18 cellular contexts compared by ENCODE assay signal in genomic region chr3:195047536-195047935, GRCh38.
"Had no signal": no experiment of that assay in that cellular context is flagged by ENCODE, and none has a peak within 500 bp of the region (broad histone marks: within the 10 kb centered on the region; RNA-seq: fewer than 3 reads in every experiment).

No MANE protein-coding gene starts in this region.

- H3K4me1 ChIP-seq: esophagus muscularis mucosa, heart right ventricle, left lung, lower lobe of right lung had no signal

- H3K36me3 ChIP-seq: esophagus muscularis mucosa, heart right ventricle, left lung, lower lobe of right lung had no signal

- FAIRE-seq: colon, frontal cortex, islet of Langerhans, keratinocyte had no signal

- H3K4me3 ChIP-seq: coronary artery, dorsolateral prefrontal cortex, esophagus muscularis mucosa, heart right ventricle, left lung, lower lobe of right lung, mucosa of descending colon had no signal

- H3K27ac ChIP-seq: coronary artery, dorsolateral prefrontal cortex, esophagus muscularis mucosa, foreskin keratinocyte, left lung, lower lobe of right lung had no signal

- ATAC-seq: foreskin keratinocyte, left cardiac atrium, left lung, lower lobe of right lung, mucosa of descending colon had no signal

- DNase-seq: effector CD4-positive, alpha-beta T cell; effector memory CD4-positive, alpha-beta T cell; foreskin keratinocyte; glutamatergic neuron; heart right ventricle; hippocampal formation; left cardiac atrium; lower lobe of right lung; mesenchymal stem cell; mucosa of descending colon had no signal

- H3K9me3 ChIP-seq: esophagus muscularis mucosa, heart right ventricle, left lung, lower lobe of right lung, mucosa of descending colon had no signal

- H3K27me3 ChIP-seq: esophagus muscularis mucosa, heart right ventricle, left lung had no signal
